Comparison of ENCODE assay signal across 8 cellular contexts in the genomic region with DNA sequence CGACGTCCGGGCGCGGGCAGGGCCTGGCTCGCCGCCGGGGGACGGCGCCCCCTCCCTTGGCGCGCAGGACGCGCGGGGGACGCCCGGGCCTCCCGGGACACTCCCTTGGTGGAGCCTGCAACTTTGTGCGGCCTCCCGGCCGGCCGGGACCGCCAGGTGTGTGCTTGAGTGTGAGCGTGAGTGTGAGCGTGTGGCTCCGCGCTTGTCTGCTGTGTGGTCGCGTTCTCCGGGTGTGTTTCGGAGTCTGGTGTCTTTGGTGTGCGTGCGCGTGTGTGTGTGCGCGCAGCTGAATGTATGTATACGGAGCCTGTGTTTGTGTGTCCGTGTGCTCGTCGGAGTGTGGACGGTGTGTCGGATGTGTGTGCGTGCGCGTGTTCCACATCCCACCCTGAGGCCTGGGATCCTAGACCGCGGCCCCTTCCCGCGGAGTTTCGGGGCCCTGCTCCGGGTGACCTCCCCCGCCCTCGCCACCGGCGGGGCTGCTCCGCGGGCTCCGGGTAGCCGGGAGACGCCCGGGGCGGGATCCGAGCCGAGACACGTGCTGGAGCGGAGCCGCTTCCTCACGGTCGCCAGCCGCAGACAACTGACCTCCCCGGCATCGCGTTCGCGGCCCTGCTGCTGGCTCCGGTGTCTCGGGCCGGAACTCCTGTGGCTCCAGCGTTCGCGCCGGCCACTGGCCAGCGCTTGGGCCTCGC. TPM values are rescaled to one million over a fixed set of nuclear protein-coding genes. Genes with fewer than 3 reads are reported as not detected.
A peak's percentile ranks its signal among the peaks of the same experiment; 100 is the strongest.
DNase-seq lines count a peak whose midpoint lies in the region; ATAC-seq, FAIRE-seq and TF ChIP-seq lines count a peak whose summit lies in the region.

No MANE protein-coding gene starts in this region.

- peaks cover 5 to 26% (median 19%) of the 10 kb centered on the region in 9 donors for H3K4me1 ChIP-seq in heart right ventricle
- no peaks in the 10 kb centered on the region for H3K4me1 ChIP-seq in prostate gland (replicated peaks)

- peak overlapping the region; percentile 69 for H3K4me3 Mint-ChIP-seq in activated T-helper 2 cell treated with anti-CD3 and anti-CD28 coated beads, Interferon-gamma antibody, Interleukin-2, Interleukin-4, amounts not matched to agents 10 μg/mL and 5 μg/mL and 100 μg/mL, durations not matched to agents 14 hours and 24 hours and 36 hours (ENCODE audit: low read depth)

- peak overlapping the region in 8 of 10 donors; percentile 26 to 76 (median 48) for H3K27ac ChIP-seq in heart right ventricle
- H3K27ac ChIP-seq in prostate gland = peak overlapping the region; percentile 65

- WGBS in heart right ventricle, 2 donors = 2 to 4% methylated on average over 67 to 84 of the region's 84 CpGs
- WGBS in prostate gland = 4% methylated on average over 49 of the region's 84 CpGs

- H3K4me3 ChIP-seq in heart right ventricle (peak overlapping the region; percentile 5 to 82 (median 65)), prostate gland (peak overlapping the region; percentile 60 to 65)

- no peaks in the 10 kb centered on the region for H3K9me3 ChIP-seq in heart right ventricle
- H3K9me3 ChIP-seq in prostate gland = no peaks in the 10 kb centered on the region

- peak; percentile 21 to 64 (median 36) for ATAC-seq in heart right ventricle
- no peak for ATAC-seq in GM18868 (IDR thresholded peaks at IDR 0.05; ENCODE audit: unreplicated experiment)

- peaks cover 57% of the 10 kb centered on the region for H3K27me3 Mint-ChIP-seq in activated T-helper 2 cell treated with anti-CD3 and anti-CD28 coated beads, Interferon-gamma antibody, Interleukin-2, Interleukin-4, amounts not matched to agents 10 μg/mL and 5 μg/mL and 100 μg/mL, durations not matched to agents 14 hours and 24 hours and 36 hours (ENCODE audit: low read depth)

- TF ChIP-seq CTCF in heart right ventricle (IDR thresholded peaks at IDR 0.05) = no peak
- TF ChIP-seq CTCF in prostate gland (IDR thresholded peaks at IDR 0.05) = no peak

- peaks cover 0 to 51% (median 0%) of the 10 kb centered on the region in 7 donors for H3K27me3 ChIP-seq in heart right ventricle
- no peaks in the 10 kb centered on the region for H3K27me3 ChIP-seq in prostate gland (replicated peaks; ENCODE audit: insufficient read depth)

- FAIRE-seq in RCC 7860 (lab: Jason Lieb, UNC) = no peak

- no peak overlapping the region for H3K27ac Mint-ChIP-seq in activated T-helper 2 cell treated with anti-CD3 and anti-CD28 coated beads, Interferon-gamma antibody, Interleukin-2, Interleukin-4, amounts not matched to agents 10 μg/mL and 5 μg/mL and 100 μg/mL, durations not matched to agents 14 hours and 24 hours and 36 hours

- H3K9me3 Mint-ChIP-seq in activated T-helper 2 cell treated with anti-CD3 and anti-CD28 coated beads, Interferon-gamma antibody, Interleukin-2, Interleukin-4, amounts not matched to agents 10 μg/mL and 5 μg/mL and 100 μg/mL, durations not matched to agents 14 hours and 24 hours and 36 hours = no peaks in the 10 kb centered on the region

- H3K4me1 Mint-ChIP-seq in activated T-helper 2 cell treated with anti-CD3 and anti-CD28 coated beads, Interferon-gamma antibody, Interleukin-2, Interleukin-4, amounts not matched to agents 10 μg/mL and 5 μg/mL and 100 μg/mL, durations not matched to agents 14 hours and 24 hours and 36 hours (ENCODE audit: low read depth) = peaks cover 12% of the 10 kb centered on the region

- no peak for TF ChIP-seq POLR2A in prostate gland (IDR thresholded peaks at IDR 0.05)

- peak; percentile 25 for DNase-seq in activated T-cell treated with anti-CD3 and anti-CD28 coated beads, Interleukin-2, amount 50 U/mL, for 1 hour
- DNase-seq in activated T-cell treated with anti-CD3 and anti-CD28 coated beads for 4 hours = no peak
- no peak for DNase-seq in activated T-helper 2 cell treated with anti-CD3 and anti-CD28 coated beads, Interferon-gamma antibody, Interleukin-2, Interleukin-4, amounts not matched to agents 10 μg/mL and 5 μg/mL and 100 μg/mL, durations not matched to agents 14 hours and 24 hours and 36 hours (ENCODE audit: low spot score)
- DNase-seq in heart right ventricle = peak in 1 of 2 donors; percentile 68
- peak; percentile 54 for DNase-seq in prostate gland (ENCODE audit: low spot score)
- no peak for DNase-seq in NCI-H2107 (lab: John Stamatoyannopoulos, UW)
- no peak for DNase-seq in RCC 7860 (ENCODE audit: low spot score)

- no peaks in the 10 kb centered on the region for H3K36me3 ChIP-seq in heart right ventricle
- no peaks in the 10 kb centered on the region for H3K36me3 ChIP-seq in prostate gland

- no peaks in the 10 kb centered on the region for H3K36me3 Mint-ChIP-seq in activated T-helper 2 cell treated with anti-CD3 and anti-CD28 coated beads, Interferon-gamma antibody, Interleukin-2, Interleukin-4, amounts not matched to agents 10 μg/mL and 5 μg/mL and 100 μg/mL, durations not matched to agents 14 hours and 24 hours and 36 hours (ENCODE audit: low read depth)

- intact Hi-C loops in activated T-helper 2 cell treated with anti-CD3 and anti-CD28 coated beads, Interferon-gamma antibody, Interleukin-2, Interleukin-4, amounts not matched to agents 10 μg/mL and 5 μg/mL and 100 μg/mL, durations not matched to agents 14 hours and 24 hours and 36 hours (cut with micrococcal nuclease) = loop anchor here (2.0 to 10.0 kb wide), 3 partner anchors 469 to 1477 kb away; no protein-coding TSS in a partner anchor
- intact Hi-C loops in heart right ventricle (cut with DNase I) (loop anchor here in 9 of 10 donors (2.0 to 10.0 kb wide), 19 partner anchors 467 to 1677 kb away; no protein-coding TSS in a partner anchor), prostate gland (cut with DNase I) (loop anchor here (2.0 to 10.0 kb wide), 4 partner anchors 869 to 1471 kb away; no protein-coding TSS in a partner anchor)

RNA-seq across cellular contexts. Expression of a gene that starts 1.7 kb away (rescaled TPM):
- total RNA-seq in activated T-helper 2 cell treated with anti-CD3 and anti-CD28 coated beads, Interferon-gamma antibody, Interleukin-2, Interleukin-4, amounts not matched to agents 10 μg/mL and 5 μg/mL and 100 μg/mL, durations not matched to agents 14 hours and 24 hours and 36 hours = 0.30 and 0.37 TPM in 2 replicates
- 10 to 100 TPM in 8 of 10 donors, 1 to 10 TPM in 2; 8.6 to 29.8 (median 14.5) TPM for total RNA-seq in heart right ventricle
- 10 to 100 TPM; 13.5 to 15.7 TPM for polyA plus RNA-seq in heart right ventricle
- total RNA-seq in prostate gland = 10 to 100 TPM; 49.9 to 60.5 TPM

RNA-seq across cellular contexts. Expression of a gene that starts 7.3 kb away (rescaled TPM):
- 33.0 and 34.6 TPM in 2 replicates for total RNA-seq in activated T-helper 2 cell treated with anti-CD3 and anti-CD28 coated beads, Interferon-gamma antibody, Interleukin-2, Interleukin-4, amounts not matched to agents 10 μg/mL and 5 μg/mL and 100 μg/mL, durations not matched to agents 14 hours and 24 hours and 36 hours
- total RNA-seq in heart right ventricle (10 to 100 TPM; 27.8 to 45.6 (median 38.7) TPM), prostate gland (10 to 100 TPM; 17.7 to 49.3 TPM)
- 10 to 100 TPM; 31.1 to 39.9 TPM for polyA plus RNA-seq in heart right ventricle

RNA-seq across cellular contexts. Expression of a gene that starts 56.4 kb away (rescaled TPM):
- 145 TPM in 2 replicates for total RNA-seq in activated T-helper 2 cell treated with anti-CD3 and anti-CD28 coated beads, Interferon-gamma antibody, Interleukin-2, Interleukin-4, amounts not matched to agents 10 μg/mL and 5 μg/mL and 100 μg/mL, durations not matched to agents 14 hours and 24 hours and 36 hours
- total RNA-seq in heart right ventricle (10 to 100 TPM; 40.8 to 67.8 (median 49.0) TPM), prostate gland (10 to 100 TPM; 55.2 to 65.7 TPM)
- 10 to 100 TPM; 42.4 to 64.6 TPM for polyA plus RNA-seq in heart right ventricle

Comparison
In these comparisons a context has a peak if more than half of its experiments do, and no peak if none do; other contexts are left out.
1. DNase-seq: peak in activated T-cell treated with anti-CD3 and anti-CD28 coated beads, Interleukin-2, amount 50 U/mL, for 1 hour (single experiment) and prostate gland (single experiment); none in activated T-cell treated with anti-CD3 and anti-CD28 coated beads for 4 hours (single experiment), activated T-helper 2 cell treated with anti-CD3 and anti-CD28 coated beads, Interferon-gamma antibody, Interleukin-2, Interleukin-4, amounts not matched to agents 10 μg/mL and 5 μg/mL and 100 μg/mL, durations not matched to agents 14 hours and 24 hours and 36 hours (single experiment), NCI-H2107 (single experiment) and RCC 7860 (single experiment).